ENCODE assay signal across 12 cellular contexts in the genomic region with DNA sequence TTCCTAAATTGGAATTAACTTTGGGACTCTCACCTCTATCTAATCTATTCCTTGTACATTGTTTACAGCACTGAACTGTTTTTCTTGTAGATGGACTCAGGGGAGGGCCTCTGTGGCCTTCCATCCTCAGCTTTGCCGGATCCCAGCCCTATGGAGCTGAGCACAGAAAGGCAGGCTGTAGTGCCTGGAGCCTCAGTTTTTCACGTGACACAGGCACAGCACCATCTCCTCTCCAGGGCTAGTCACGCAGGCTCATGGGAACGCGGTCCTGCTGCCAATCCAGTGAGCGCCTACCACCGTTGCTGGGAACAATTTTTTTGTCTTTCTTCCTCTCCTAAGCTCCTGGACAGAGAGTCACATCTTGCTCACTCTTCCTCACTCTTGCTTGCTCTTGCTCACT.
"Had no signal": no experiment of that assay in that cellular context is flagged by ENCODE, and none has a peak within 500 bp of the region (broad histone marks: within the 10 kb centered on the region; RNA-seq: fewer than 3 reads in every experiment).

No MANE protein-coding gene starts in this region.

- DNase-seq: activated CD4-positive, alpha-beta T cell treated with anti-CD3 and anti-CD28 coated beads, Interleukin-2, amount 10 ng/mL, durations not matched to agents 24 days and 14 days; activated CD4-positive, CD25-positive, alpha-beta regulatory T cell; activated naive CD4-positive, alpha-beta T cell treated with Interleukin-2 at 50 U/mL for 16 hours; glutamatergic neuron; left colon; mammary epithelial cell; naive thymus-derived CD8-positive, alpha-beta T cell; stimulated activated naive CD8-positive, alpha-beta T cell treated with anti-CD3 and anti-CD28 coated beads, Interleukin-15, Interleukin-2, amounts not matched to agents 100 U/mL and 50 U/mL, for 24 hours had no signal

- H3K9me3 ChIP-seq: right lobe of liver, testis had no signal

- H3K27ac ChIP-seq: right lobe of liver, SK-N-MC, testis had no signal

- H3K27me3 ChIP-seq: right lobe of liver, testis had no signal

- H3K4me3 ChIP-seq: right lobe of liver, SK-N-MC, testis had no signal

- ATAC-seq: esophagus mucosa; naive thymus-derived CD8-positive, alpha-beta T cell had no signal

- H3K4me1 ChIP-seq: testis had no signal
